8 cellular contexts compared by ENCODE assay signal in the genomic region with DNA sequence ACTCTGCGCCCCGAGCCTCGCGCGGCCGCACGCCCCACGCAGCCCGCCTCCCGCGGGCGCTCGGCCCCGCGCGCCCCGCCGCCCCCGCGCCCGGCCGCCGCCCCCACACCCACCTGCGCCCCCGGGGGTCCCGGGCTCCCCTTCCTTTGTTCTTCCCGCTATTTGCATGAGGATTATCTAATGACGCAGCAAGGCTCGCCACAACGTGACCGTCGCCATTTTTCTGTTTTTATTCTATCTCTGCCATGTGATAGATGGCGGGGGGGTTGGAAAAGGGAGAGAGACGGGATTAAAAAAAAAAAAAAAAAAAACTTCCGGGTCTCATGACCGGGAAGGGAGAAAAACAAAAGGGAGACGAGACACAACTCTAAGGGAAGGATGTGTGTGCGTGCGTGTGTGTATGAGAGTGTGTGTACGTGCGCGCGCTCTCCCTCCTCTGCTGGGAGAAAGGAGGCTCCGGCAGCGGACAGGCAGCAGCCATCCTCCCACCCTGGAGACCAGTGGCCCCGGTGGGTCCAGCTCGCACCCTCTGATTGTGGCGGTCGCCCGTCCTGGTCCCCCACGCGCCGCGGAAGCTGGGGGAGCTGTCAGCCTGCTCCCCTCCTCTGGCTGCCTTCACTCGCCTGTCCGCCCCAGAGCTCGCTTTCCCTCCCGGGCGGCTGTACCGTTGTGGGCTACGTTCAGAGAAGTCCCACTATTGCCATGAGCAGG.
DNase-seq lines count a peak whose midpoint lies in the region; TF ChIP-seq lines count a peak whose summit lies in the region.

No MANE protein-coding gene starts in this region.

- H3K9ac ChIP-seq in H9 (ENCODE audit: extremely low read depth, insufficient read length, low read length) (peak overlapping the region; percentile 93), parathyroid adenoma (peak overlapping the region; percentile 76)

- no peak overlapping the region for H4K8ac ChIP-seq in H9 (replicated peaks; ENCODE audit: insufficient read length, low read depth, low read length)

- WGBS in H9 (ENCODE audit: extremely low coverage, insufficient read length, low lambda C conversion rate) = no CpG with 5 or more reads among the region's 61 CpGs
- under 1% methylated on average over 61 of the region's 61 CpGs for WGBS in urinary bladder

- H2AK5ac ChIP-seq in H9 (ENCODE audit: insufficient read length, low read length) = no peak overlapping the region

- H3K79me2 ChIP-seq in H9 (ENCODE audit: insufficient read depth, low read length) = peaks cover 10% of the 10 kb centered on the region; the same call in 1 of the 2 replicates
- H3K79me2 ChIP-seq in parathyroid adenoma = no peaks in the 10 kb centered on the region

- no peak overlapping the region for H2BK20ac ChIP-seq in H9 (ENCODE audit: low read depth, low read length, poor library complexity, severe bottlenecking)

- no peaks in the 10 kb centered on the region; a peak in 1 of 5 replicates for H3K9me3 Mint-ChIP-seq in H9

- no peak for TF ChIP-seq CTCF in H9 (conservative IDR thresholded peaks at IDR 0.05)
- no peak for TF ChIP-seq CTCF in left ventricle myocardium inferior (IDR thresholded peaks at IDR 0.05; ENCODE audit: borderline replicate concordance)
- no peak for TF ChIP-seq CTCF in parathyroid adenoma (IDR thresholded peaks at IDR 0.05)

- H2AFZ ChIP-seq in H9 (ENCODE audit: low read length) (no peak overlapping the region), parathyroid adenoma (peak overlapping the region; percentile 89)

- H3K4me1 ChIP-seq in H9 (ENCODE audit: insufficient read depth, low read length) (peaks cover 5% of the 10 kb centered on the region; the same call in 1 of the 2 replicates), left ventricle myocardium inferior (peaks cover 49% of the 10 kb centered on the region), parathyroid adenoma (peaks cover 6% of the 10 kb centered on the region), urinary bladder (ENCODE audit: insufficient read depth) (no peaks in the 10 kb centered on the region)

- H3K4me3 Mint-ChIP-seq in H9 = peak overlapping the region; percentile 83 to 86

- H3K36me3 ChIP-seq in left ventricle myocardium inferior (no peaks in the 10 kb centered on the region), parathyroid adenoma (ENCODE audit: control insufficient read depth, insufficient read depth, low read length) (no peaks in the 10 kb centered on the region), urinary bladder (ENCODE audit: insufficient read depth) (no peaks in the 10 kb centered on the region)

- H3K79me1 ChIP-seq in H9 (ENCODE audit: insufficient read depth, low read depth, low read length, poor library complexity, severe bottlenecking) = no peaks in the 10 kb centered on the region

- H3K27ac Mint-ChIP-seq in H9 = peak overlapping the region; percentile 91 to 97 (median 96)

- H3K18ac ChIP-seq in H9 (ENCODE audit: insufficient read length, low read depth, low read length) = peak overlapping the region; percentile 95

- H4K5ac ChIP-seq in H9 (ENCODE audit: insufficient read length, low read depth, low read length) = peak overlapping the region; percentile 90

- H3K27me3 Mint-ChIP-seq in H9 (ENCODE audit: low read depth) = no peaks in the 10 kb centered on the region; the same call in 1 of the 2 replicates

- no peak overlapping the region for H3T11ph ChIP-seq in H9 (ENCODE audit: low read length)

- H3K4me3 ChIP-seq in left ventricle myocardium inferior (peak overlapping the region; percentile 82), parathyroid adenoma (ENCODE audit: low read depth, low read length) (peak overlapping the region; percentile 56), urinary bladder (ENCODE audit: low read depth, low read length) (peak overlapping the region; percentile 98)

- peaks cover 0 to 11% (median 0%) of the 10 kb centered on the region in 3 experiments; a peak in 3 of 7 replicates for H3K36me3 Mint-ChIP-seq in H9 (ENCODE audit: insufficient read depth in 1 of 3, low read depth in 3 of 3)

- H3K4me1 Mint-ChIP-seq in H9 = peaks cover 37% of the 10 kb centered on the region in 2 experiments

- peak overlapping the region; percentile 58 for H2BK5ac ChIP-seq in H9 (ENCODE audit: insufficient read length, low read length)

- peaks cover 2% of the 10 kb centered on the region for H4K20me1 ChIP-seq in H9 (ENCODE audit: control insufficient read depth, insufficient read depth, insufficient read length)

- H3K4me2 ChIP-seq in H9 (ENCODE audit: insufficient read depth, insufficient read length, low read length) = peak overlapping the region; percentile 86
- H3K4me2 ChIP-seq in parathyroid adenoma (ENCODE audit: low read length) = peak overlapping the region; percentile 61

- H2BK12ac ChIP-seq in H9 (ENCODE audit: insufficient read length, low read depth, low read length) = peak overlapping the region; percentile 5

- H3K23ac ChIP-seq in H9 (ENCODE audit: insufficient read length, low read depth, low read length) = no peak overlapping the region

- intact Hi-C loops in left ventricle myocardium inferior (cut with micrococcal nuclease) = loop anchor here (10.0 kb wide), 1 partner anchor 137 kb away; no protein-coding TSS in a partner anchor

- H3K56ac ChIP-seq in H9 (ENCODE audit: insufficient read length, low read depth, low read length) = no peak overlapping the region

- H3K14ac ChIP-seq in H9 (ENCODE audit: insufficient read depth, low read length) = peak overlapping the region; percentile 95

- H3K27ac ChIP-seq in H9 (ENCODE audit: insufficient read length, low read depth, low read length) (peak overlapping the region; percentile 57), left ventricle myocardium inferior (replicated peaks) (peak overlapping the region; percentile 98), parathyroid adenoma (peak overlapping the region; percentile 93), urinary bladder (ENCODE audit: low read depth) (peak overlapping the region; percentile 100)

- no peaks in the 10 kb centered on the region for H3K27me3 ChIP-seq in H9 (ENCODE audit: insufficient read depth, low read length)
- H3K27me3 ChIP-seq in left ventricle myocardium inferior (ENCODE audit: low read depth) = no peaks in the 10 kb centered on the region
- H3K27me3 ChIP-seq in parathyroid adenoma (ENCODE audit: control insufficient read depth, insufficient read depth, low read length) = no peaks in the 10 kb centered on the region

- no peak overlapping the region for H2BK15ac ChIP-seq in H9 (ENCODE audit: low read depth, low read length)

- peak; percentile 51 for DNase-seq in DMS153 treated with DMSO at 0.1 percent for 48 hours (lab: John Stamatoyannopoulos, UW; ENCODE audit: unreplicated experiment)
- peak; percentile 80 for DNase-seq in H9
- peak; percentile 25 for DNase-seq in NCI-H1092 (lab: John Stamatoyannopoulos, UW)
- DNase-seq in T follicular helper cell (ENCODE audit: low read depth) = peak; percentile 43
- DNase-seq in anterior cingulate cortex (lab: John Stamatoyannopoulos, UW) = peak; percentile 11 to 88 (median 70)
- peak; percentile 70 for DNase-seq in left ventricle myocardium inferior

- peak overlapping the region; percentile 74 for H2BK120ac ChIP-seq in H9 (ENCODE audit: low read depth, low read length, poor library complexity, severe bottlenecking)

- H3K9me3 ChIP-seq in H9 (ENCODE audit: control insufficient read depth, low read depth, low read length) (no peaks in the 10 kb centered on the region), left ventricle myocardium inferior (replicated peaks) (no peaks in the 10 kb centered on the region), parathyroid adenoma (ENCODE audit: control insufficient read depth, low read length) (no peaks in the 10 kb centered on the region)

- H3K4ac ChIP-seq in H9 (ENCODE audit: low read depth, low read length) = no peak overlapping the region; the same call in 1 of the 2 replicates

- no peak overlapping the region for H4K91ac ChIP-seq in H9 (ENCODE audit: insufficient read length, low read depth, low read length)

- H3K23me2 ChIP-seq in H9 (ENCODE audit: insufficient read length, low read depth, low read length, poor library complexity, severe bottlenecking) = peaks cover 15% of the 10 kb centered on the region

Comparison
In these comparisons a context has a peak if more than half of its experiments do, and no peak if none do; other contexts are left out.
1. Peak in every context shown above with its lines: DNase-seq, H3K4me3 ChIP-seq and H3K27ac ChIP-seq.
2. DNase-seq: peak in every context shown above with its lines; median percentile 80 in H9; 70 in anterior cingulate cortex; 70 in left ventricle myocardium inferior; 51 in DMS153 treated with DMSO at 0.1 percent for 48 hours; 43 in T follicular helper cell; 25 in NCI-H1092.